Comparison of ENCODE assay signal across 24 cellular contexts in the genomic region with DNA sequence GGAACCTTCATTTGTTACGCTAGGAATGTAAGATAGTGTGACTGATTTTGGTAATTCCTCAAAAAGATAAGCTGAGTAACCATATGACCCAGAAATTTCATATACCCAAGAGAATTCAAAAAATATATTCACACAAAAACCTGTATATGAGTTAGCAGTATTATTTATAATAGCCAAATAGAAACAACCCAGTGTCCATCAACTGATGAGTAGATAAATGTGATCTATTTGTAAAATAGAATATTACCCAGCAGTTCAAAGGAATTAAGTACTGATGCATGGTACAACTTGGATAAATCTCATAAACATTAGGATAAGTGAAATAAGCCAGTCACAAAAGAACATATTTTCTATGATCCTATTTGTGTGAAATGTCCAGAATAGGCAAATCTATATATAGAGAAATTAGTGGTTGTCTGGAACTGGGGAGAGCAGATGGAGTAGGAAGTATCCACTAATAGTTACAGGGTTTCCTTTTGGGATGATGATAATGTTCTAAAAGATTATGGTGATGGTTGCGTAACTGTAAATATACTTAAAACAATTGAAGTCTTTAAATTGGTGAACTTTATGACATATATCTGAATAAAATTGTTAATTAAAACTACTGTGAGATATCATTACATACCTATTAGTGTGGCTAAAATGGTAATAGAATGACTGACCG. TPM values are rescaled to one million over a fixed set of nuclear protein-coding genes. Genes with fewer than 3 reads are reported as not detected.
"Had no signal": no experiment of that assay in that cellular context is flagged by ENCODE, and none has a peak within 500 bp of the region (broad histone marks: within the 10 kb centered on the region; RNA-seq: fewer than 3 reads in every experiment).

No MANE protein-coding gene starts in this region.

- H3K27ac ChIP-seq: brain microvascular endothelial cell, hepatocyte, lower lobe of right lung, prostate gland, stomach, vagina had no signal

- H3K27ac Mint-ChIP-seq: activated B cell treated with CpG ODN at 0.5 μM for 24 hours; activated naive CD4-positive, alpha-beta T cell treated with anti-CD3 and anti-CD28 coated beads for 36 hours; activated T-cell treated with anti-CD3 and anti-CD28 coated beads, Interleukin-2, amount 50 U/mL, for 72 hours; T-helper 1 cell treated with Interleukin-12 subunit alpha and Interleukin-12 subunit beta and Interleukin-4 antibody, amounts not matched to agents 30 μg/mL and 1 μg/mL, for 36 hours had no signal

- H3K9me3 ChIP-seq: lower lobe of right lung, prostate gland, stomach, vagina had no signal

- H3K27me3 Mint-ChIP-seq: activated B cell treated with CpG ODN at 0.5 μM for 24 hours; naive thymus-derived CD4-positive, alpha-beta T cell had no signal

- H3K4me1 ChIP-seq: prostate gland had no signal

- H3K4me2 ChIP-seq: hepatocyte had no signal

- H3K27me3 ChIP-seq: brain microvascular endothelial cell, hepatocyte, stomach, vagina had no signal

- H3K36me3 Mint-ChIP-seq: immature natural killer cell had no signal

- DNase-seq: activated B cell treated with CpG ODN at 0.5 μM for 24 hours; activated CD4-positive, alpha-beta T cell treated with anti-CD3 and anti-CD28 coated beads, Interleukin-2, amount 50 U/mL, for 48 hours; activated CD8-positive, alpha-beta memory T cell treated with anti-CD3 and anti-CD28 coated beads, Interleukin-2, amount 50 U/mL, for 48 hours; activated effector memory CD4-positive, alpha-beta T cell treated with Interleukin-2 at 50 U/mL for 16 hours; activated naive CD4-positive, alpha-beta T cell treated with anti-CD3 and anti-CD28 coated beads for 36 hours; activated T-cell treated with anti-CD3 and anti-CD28 coated beads, Interleukin-2, amount 50 U/mL, for 72 hours; aorta; brain microvascular endothelial cell; caudate nucleus; effector CD8-positive, alpha-beta T cell; foreskin melanocyte; glutamatergic neuron; immature natural killer cell; lower lobe of right lung; stimulated activated CD4-positive, alpha-beta T cell treated with anti-CD3 and anti-CD28 coated beads, Interleukin-12 subunit alpha, Interleukin-12 subunit beta, amount 100 ng/mL, for 4 hours; stimulated activated CD4-positive, alpha-beta T cell treated with anti-CD3 and anti-CD28 coated beads, Interleukin-4, amount 100 ng/mL, for 4 hours; stomach; T1000; trophoblast cell had no signal

- H2AFZ ChIP-seq: hepatocyte had no signal

- H3K9me3 Mint-ChIP-seq: activated B cell treated with CpG ODN at 0.5 μM for 24 hours; activated naive CD4-positive, alpha-beta T cell treated with anti-CD3 and anti-CD28 coated beads for 36 hours; activated T-cell treated with anti-CD3 and anti-CD28 coated beads, Interleukin-2, amount 50 U/mL, for 72 hours; immature natural killer cell; naive thymus-derived CD4-positive, alpha-beta T cell; T-helper 1 cell treated with Interleukin-12 subunit alpha and Interleukin-12 subunit beta and Interleukin-4 antibody, amounts not matched to agents 30 μg/mL and 1 μg/mL, for 36 hours had no signal

- H3K4me3 ChIP-seq: hepatocyte, lower lobe of right lung, prostate gland, stomach, vagina had no signal

- H3K36me3 ChIP-seq: brain microvascular endothelial cell, lower lobe of right lung, prostate gland, vagina had no signal

- H3K4me3 Mint-ChIP-seq: activated B cell treated with CpG ODN at 0.5 μM for 24 hours; activated naive CD4-positive, alpha-beta T cell treated with anti-CD3 and anti-CD28 coated beads for 36 hours; activated T-cell treated with anti-CD3 and anti-CD28 coated beads, Interleukin-2, amount 50 U/mL, for 72 hours; immature natural killer cell; T-helper 1 cell treated with Interleukin-12 subunit alpha and Interleukin-12 subunit beta and Interleukin-4 antibody, amounts not matched to agents 30 μg/mL and 1 μg/mL, for 36 hours had no signal

RNA-seq across cellular contexts. Expression of gene CMBL, which starts 56.0 kb away (rescaled TPM):
- total RNA-seq: activated B cell treated with CpG ODN at 0.5 μM for 24 hours had no signal
